ENCODE assay signal across 13 cellular contexts in genomic region chr19:347946-348861, GRCh38. TPM values are rescaled to one million over a fixed set of nuclear protein-coding genes. Genes with fewer than 3 reads are reported as not detected.
DNase-seq lines count a peak whose midpoint lies in the region; ATAC-seq, FAIRE-seq and TF ChIP-seq lines count a peak whose summit lies in the region.
"Had no signal": no experiment of that assay in that cellular context is flagged by ENCODE, and none has a peak within 500 bp of the region (broad histone marks: within the 10 kb centered on the region; RNA-seq: fewer than 3 reads in every experiment).

No MANE protein-coding gene starts in this region.

- no peak overlapping the region for H2BK15ac ChIP-seq in H1 (ENCODE audit: low read length)

- POLR2A ChIA-PET in BJ (lab: Charles Lee), result no interaction called here
- POLR2A ChIA-PET in H1 (lab: Charles Lee; ENCODE audit: partially characterized antibody), result interaction anchor here (0.8 to 1.7 kb wide), 4 partner anchors 17 to 147 kb away, joined by 3 to 4 read pairs (median 3); partner anchors contain the start of gene MADCAM1

- H4K20me1 ChIP-seq in Karpas-422 (ENCODE audit: insufficient read depth, low read depth, low read length) (peaks cover 4% of the 10 kb centered on the region; the same call in 1 of the 2 replicates), H1 (replicated peaks in 1 of 2; ENCODE audit: control insufficient read depth in 1 of 2, insufficient read depth in 2 of 2, low read length in 2 of 2) (peaks cover 3 to 5% of the 10 kb centered on the region in 2 experiments)

- no peaks in the 10 kb centered on the region for H3K9me3 ChIP-seq in Karpas-422 (ENCODE audit: low read length)
- peaks cover 0 to 4% of the 10 kb centered on the region in 2 experiments; a peak in 1 of 4 replicates for H3K9me3 ChIP-seq in H1 (ENCODE audit: insufficient read depth in 2 of 2, low read depth in 1 of 2, low read length in 1 of 2)
- H3K9me3 ChIP-seq in testis, result no peaks in the 10 kb centered on the region
- H3K9me3 ChIP-seq: pancreas had no signal

- H2BK5ac ChIP-seq in H1 (ENCODE audit: low read depth, low read length), result no peak overlapping the region

- no peak overlapping the region for H4K5ac ChIP-seq in H1 (ENCODE audit: insufficient read length, low read depth, low read length)

- no peak overlapping the region for H3K9ac ChIP-seq in Karpas-422 (ENCODE audit: low read length)
- no peak overlapping the region for H3K9ac ChIP-seq in H1 (replicated peaks in 1 of 4; ENCODE audit: extremely low read depth in 1 of 4, low read depth in 3 of 4, low read length in 3 of 4)

- TF ChIP-seq RAD21 in H1 (IDR thresholded peaks at IDR 0.05 in 1 of 2, conservative IDR thresholded peaks at IDR 0.05 in 1 of 2; ENCODE audit: low read depth in 2 of 2, low read length in 2 of 2), result peak; percentile 53 to 58

- no peaks in the 10 kb centered on the region for H3K9me2 ChIP-seq in Karpas-422 (replicated peaks; ENCODE audit: insufficient read depth, low read length)

- H2AFZ ChIP-seq in Karpas-422 (ENCODE audit: low read length) (no peak overlapping the region), H1 (ENCODE audit: low read length) (no peak overlapping the region)

- H2BK20ac ChIP-seq in H1 (ENCODE audit: low read length), result no peak overlapping the region

- TF ChIP-seq POLR2A in H1 (IDR thresholded peaks at IDR 0.05; ENCODE audit: control extremely low read depth in 1 of 2, low read depth in 2 of 2, low read length in 2 of 2) (no peak), testis (IDR thresholded peaks at IDR 0.05) (no peak)

- H3K79me1 ChIP-seq in H1 (ENCODE audit: low read depth, low read length), result peaks cover 5% of the 10 kb centered on the region; the same call in 1 of the 2 replicates

- no peak overlapping the region for H2BK12ac ChIP-seq in H1 (ENCODE audit: low read depth, low read length)

- H4K91ac ChIP-seq in H1 (replicated peaks; ENCODE audit: insufficient read length, low read length), result no peak overlapping the region

- TF ChIP-seq CTCF in BJ (IDR thresholded peaks at IDR 0.05; ENCODE audit: insufficient read depth, low read depth, low read length) (peak; percentile 19; the same call in 1 of the 2 replicates), H1 (IDR thresholded peaks at IDR 0.05; ENCODE audit: control extremely low read depth in 1 of 3, insufficient read depth in 1 of 3, low read depth in 1 of 3, low read length in 3 of 3) (peak; percentile 51 to 64 (median 63)), testis (IDR thresholded peaks at IDR 0.05) (no peak)

- no peak overlapping the region for H3K56ac ChIP-seq in H1 (replicated peaks; ENCODE audit: insufficient read length, low read depth, low read length)

- H3K23ac ChIP-seq in H1 (ENCODE audit: insufficient read length), result no peak overlapping the region

- no peak overlapping the region for H3K18ac ChIP-seq in H1 (ENCODE audit: extremely low read depth, low read length)

- no peak for ATAC-seq in HG02623 (IDR thresholded peaks at IDR 0.05; ENCODE audit: unreplicated experiment)
- ATAC-seq in HG03135 (IDR thresholded peaks at IDR 0.05; ENCODE audit: unreplicated experiment), result no peak
- ATAC-seq: pancreas, T-cell had no signal

- no peak overlapping the region for H4K8ac ChIP-seq in H1 (ENCODE audit: extremely low read depth, insufficient read depth, low read length)

- no peaks in the 10 kb centered on the region for H3K27me3 ChIP-seq in BJ (ENCODE audit: control insufficient read depth, insufficient read depth, low read length)
- no peaks in the 10 kb centered on the region for H3K27me3 ChIP-seq in Karpas-422 (ENCODE audit: low read length)
- H3K27me3 ChIP-seq in H1 (replicated peaks in 1 of 4; ENCODE audit: control insufficient read depth in 3 of 4, extremely low read depth in 1 of 4, insufficient read depth in 3 of 4, low read length in 3 of 4), result peaks cover 0 to 7% (median 4%) of the 10 kb centered on the region in 4 experiments; a peak in 3 of 7 replicates
- H3K27me3 ChIP-seq in testis, result no peaks in the 10 kb centered on the region
- H3K27me3 ChIP-seq: pancreas had no signal

- H2BK120ac ChIP-seq in H1 (replicated peaks; ENCODE audit: low read depth, low read length), result no peak overlapping the region

- WGBS in H1 (ENCODE audit: extremely low coverage in 1 of 2, insufficient coverage in 1 of 2, insufficient read length in 1 of 2, insufficient replicate concordance in 2 of 2, low coverage in 1 of 2, low lambda C conversion rate in 2 of 2, missing lambda C conversion rate in 1 of 2), 2 experiments, result 76% methylated on average over 26 of the region's 26 CpGs; no CpG with 5 or more reads in 1 of the 2 experiments
- 73 to 76% methylated on average over 26 of the region's 26 CpGs for WGBS in testis, 2 donors

- H3K4me3 ChIP-seq in BJ (ENCODE audit: low read depth, low read length) (no peak overlapping the region), Karpas-422 (ENCODE audit: low read length) (no peak overlapping the region), H1 (ENCODE audit: extremely low read depth in 1 of 4, insufficient read depth in 2 of 4, low read depth in 3 of 4, low read length in 4 of 4) (no peak overlapping the region), testis (no peak overlapping the region)
- H3K4me3 ChIP-seq: pancreas had no signal

- FAIRE-seq in H1 (lab: Jason Lieb, UNC), result no peak
- FAIRE-seq: pancreas had no signal

- DNase-seq in BJ (ENCODE audit: low read depth) (no peak), Karpas-422 (peak; percentile 27), H1 (ENCODE audit: low read depth in 1 of 2, low spot score in 2 of 2) (no peak), mesenteric fat pad (ENCODE audit: low spot score) (peak; percentile 74), NCI-H2227 treated with DMSO at 0.1 percent for 48 hours (lab: John Stamatoyannopoulos, UW) (no peak), testis (no peak)
- DNase-seq: activated CD4-positive, CD25-positive, alpha-beta regulatory T cell treated with anti-CD3 and anti-CD28 coated beads, Interleukin-2, amount 50 U/mL, for 72 hours; activated CD8-positive, alpha-beta memory T cell treated with anti-CD3 and anti-CD28 coated beads, Interleukin-2, amount 50 U/mL, for 48 hours; DMS79; T-cell had no signal

- H3K79me2 ChIP-seq in Karpas-422 (ENCODE audit: low read length) (peaks cover 10% of the 10 kb centered on the region), H1 (ENCODE audit: control insufficient read depth in 1 of 2, insufficient read depth in 2 of 2, low read length in 2 of 2) (peaks cover 5 to 10% of the 10 kb centered on the region in 2 experiments)

- H3K4ac ChIP-seq in H1 (replicated peaks; ENCODE audit: insufficient read length, low read depth, low read length), result no peak overlapping the region

- H3K4me2 ChIP-seq in Karpas-422 (ENCODE audit: low read depth, low read length, poor library complexity, severe bottlenecking) (no peak overlapping the region), H1 (ENCODE audit: insufficient read depth in 1 of 2, low read depth in 2 of 2, low read length in 2 of 2) (no peak overlapping the region)

- H3K4me1 ChIP-seq in Karpas-422 (ENCODE audit: low read length) (peaks cover 15% of the 10 kb centered on the region), H1 (replicated peaks in 1 of 4; ENCODE audit: control insufficient read depth in 3 of 4, insufficient read depth in 4 of 4, low read length in 3 of 4) (peaks cover 0 to 8% (median 6%) of the 10 kb centered on the region in 4 experiments; a peak in 6 of 7 replicates), testis (peaks cover 4% of the 10 kb centered on the region)

- CTCF ChIA-PET in BJ (lab: Yijun Ruan, JAX), result interaction anchor here (1.3 kb wide), 2 partner anchors 14 to 23 kb away, joined by 3 read pairs; no protein-coding TSS in a partner anchor
- CTCF ChIA-PET in H1 (lab: Charles Lee; ENCODE audit: partially characterized antibody), result interaction anchor here (0.6 to 2.2 kb wide), 17 partner anchors 14 to 869 kb away, joined by 3 to 8 read pairs (median 3); partner anchors contain the start of gene MADCAM1

- intact Hi-C loops in testis (cut with DNase I; ENCODE audit: low total_unique reads), result no loop called here

- no peak for TF ChIP-seq EP300 in H1 (IDR thresholded peaks at IDR 0.05; ENCODE audit: borderline replicate concordance in 1 of 2, low read depth in 2 of 2, low read length in 2 of 2)

- H3K14ac ChIP-seq in H1 (ENCODE audit: insufficient read length), result no peak overlapping the region

- no peaks in the 10 kb centered on the region for H3K36me3 ChIP-seq in BJ (ENCODE audit: control insufficient read depth, insufficient read depth, low read length)
- no peaks in the 10 kb centered on the region for H3K36me3 ChIP-seq in Karpas-422 (ENCODE audit: insufficient read depth, low read length)
- no peaks in the 10 kb centered on the region for H3K36me3 ChIP-seq in H1 (ENCODE audit: control insufficient read depth in 2 of 4, insufficient read depth in 4 of 4, low read length in 3 of 4)
- no peaks in the 10 kb centered on the region for H3K36me3 ChIP-seq in testis (ENCODE audit: low read depth, missing control alignments)
- H3K36me3 ChIP-seq: pancreas had no signal

- H2AK5ac ChIP-seq in H1 (ENCODE audit: low read depth, low read length), result no peak overlapping the region

- no peak overlapping the region for H3K27ac ChIP-seq in Karpas-422 (ENCODE audit: low read length)
- no peak overlapping the region for H3K27ac ChIP-seq in H1 (ENCODE audit: low read depth, low read length)
- no peak overlapping the region for H3K27ac ChIP-seq in testis
- H3K27ac ChIP-seq: pancreas had no signal

- H3K23me2 ChIP-seq in H1 (ENCODE audit: low read depth, low read length), result peaks cover 9% of the 10 kb centered on the region; the same call in 1 of the 2 replicates

RNA-seq across cellular contexts. Expression of gene MIER2, which starts 3.6 kb away (rescaled TPM):
- polyA plus RNA-seq in BJ (2011; rRNA removed) (14.8 and 16.2 TPM in 2 replicates), H1 (2011; rRNA removed) (30.3 and 53.1 TPM in 2 replicates), testis (ENCODE audit: insufficient read depth, low read depth, low replicate concordance) (64.0 TPM)
- 50.6 and 55.4 TPM in 2 replicates for polyA minus RNA-seq in BJ (2011; rRNA and poly(A)+ RNA removed)
- total RNA-seq in Karpas-422 (2014; rRNA removed; shearing (Covaris generic); ENCODE audit: low replicate concordance), result 7.9 and 15.3 TPM in 2 replicates
- total RNA-seq in H1 (2021; fragmentation: NEBNext Ultra II Directional; extraction: Animal tissue kit (Norgen Biotek cat#: 25700)), result 45.7 and 48.3 TPM in 2 replicates
- 23.4 TPM for polyA plus RNA-seq in H1 (2011; cell fraction: cytosol; rRNA removed)
- 73.3 TPM for polyA plus RNA-seq in H1 (2011; cell fraction: nucleus; rRNA removed)
- 44.7 to 62.6 TPM (median 54.6 TPM) in 4 replicates for polyA plus RNA-seq in H1 (2012, experiment 1 of 2)
- polyA plus RNA-seq in H1 (2012, experiment 2 of 2), result 23.4 TPM
- 29.9 TPM for polyA plus RNA-seq in H1 (2013, experiment 1 of 2)
- polyA plus RNA-seq in H1 (2013, experiment 2 of 2), result 30.9 TPM
- 72.4 and 80.0 TPM in 2 replicates for polyA minus RNA-seq in H1 (2011; rRNA and poly(A)+ RNA removed)
- polyA minus RNA-seq in H1 (2011; cell fraction: cytosol; rRNA and poly(A)+ RNA removed), result 28.2 TPM
- polyA minus RNA-seq in H1 (2011; cell fraction: nucleus; rRNA and poly(A)+ RNA removed), result 54.0 TPM
- total RNA-seq in mesenteric fat pad (53.5 TPM), testis (10 to 100 TPM; 47.6 to 54.6 TPM)

RNA-seq across cellular contexts. Expression of gene PLPP2, which starts 57.0 kb away (rescaled TPM):
- polyA plus RNA-seq in BJ (2011; rRNA removed), result 3.8 and 6.7 TPM in 2 replicates
- polyA minus RNA-seq in BJ (2011; rRNA and poly(A)+ RNA removed), result 4.7 and 6.5 TPM in 2 replicates
- total RNA-seq in Karpas-422 (2014; rRNA removed; shearing (Covaris generic); ENCODE audit: low replicate concordance), result 0.04 and 0.26 TPM in 2 replicates
- 98.6 and 101 TPM in 2 replicates for total RNA-seq in H1 (2021; fragmentation: NEBNext Ultra II Directional; extraction: Animal tissue kit (Norgen Biotek cat#: 25700))
- 195 and 326 TPM in 2 replicates for polyA plus RNA-seq in H1 (2011; rRNA removed)
- polyA plus RNA-seq in H1 (2011; cell fraction: cytosol; rRNA removed), result 162 TPM
- 254 TPM for polyA plus RNA-seq in H1 (2011; cell fraction: nucleus; rRNA removed)
- 91.4 to 160 TPM (median 142 TPM) in 4 replicates for polyA plus RNA-seq in H1 (2012, experiment 1 of 2)
- polyA plus RNA-seq in H1 (2012, experiment 2 of 2), result 177 TPM
- 85.7 TPM for polyA plus RNA-seq in H1 (2013, experiment 1 of 2)
- polyA plus RNA-seq in H1 (2013, experiment 2 of 2), result 84.2 TPM
- 63.2 and 112 TPM in 2 replicates for polyA minus RNA-seq in H1 (2011; rRNA and poly(A)+ RNA removed)
- polyA minus RNA-seq in H1 (2011; cell fraction: cytosol; rRNA and poly(A)+ RNA removed), result 56.9 TPM
- 43.8 TPM for polyA minus RNA-seq in H1 (2011; cell fraction: nucleus; rRNA and poly(A)+ RNA removed)
- total RNA-seq in mesenteric fat pad, result 7.9 TPM
- 10 to 100 TPM; 18.1 to 21.4 TPM for total RNA-seq in testis
- 12.0 TPM for polyA plus RNA-seq in testis (ENCODE audit: insufficient read depth, low read depth, low replicate concordance)

Comparison
In these comparisons a context has a peak if more than half of its experiments do, and no peak if none do; other contexts are left out.
1. DNase-seq: peak in Karpas-422 (single experiment) and mesenteric fat pad (single experiment); none in BJ (single experiment), H1 (0 of 2), NCI-H2227 treated with DMSO at 0.1 percent for 48 hours (single experiment) and testis (single experiment).
2. CTCF ChIP-seq: peak in BJ (single experiment) and H1 (3 of 3); none in testis (0 of 3).